In the genomic region with DNA sequence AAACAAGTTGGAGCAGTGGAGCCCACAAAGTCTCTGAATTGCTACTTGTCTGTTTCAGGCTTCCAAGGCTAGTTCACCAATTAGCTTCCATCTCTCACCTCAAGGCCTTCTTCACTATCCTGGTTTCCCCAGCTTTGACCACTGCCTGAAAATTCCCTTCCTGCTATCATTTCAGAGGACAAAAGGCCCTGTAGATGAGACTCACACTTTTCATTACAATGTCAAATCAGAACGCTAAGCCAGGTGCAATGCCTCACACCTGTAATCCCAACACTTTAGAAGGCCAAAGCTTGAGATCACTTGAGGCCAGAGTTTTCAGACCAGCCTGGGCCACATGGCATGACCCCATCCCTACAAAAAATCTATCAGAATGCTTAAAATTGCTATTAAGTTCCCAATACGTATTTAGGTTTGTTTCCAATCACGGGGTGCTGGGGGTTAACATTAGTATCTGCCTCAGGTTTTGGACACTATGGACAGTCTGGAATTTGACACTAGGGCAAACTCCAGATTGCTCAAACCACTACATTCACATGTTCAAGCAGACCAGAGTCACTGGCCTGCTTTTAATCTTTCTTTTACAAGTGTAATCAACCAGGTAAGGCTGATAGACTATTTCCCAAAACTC, we compare ENCODE assay signal across 12 cellular contexts. TPM values are rescaled to one million over a fixed set of nuclear protein-coding genes. Genes with fewer than 3 reads are reported as not detected.
DNase-seq lines count a peak whose midpoint lies in the region; ATAC-seq and TF ChIP-seq lines count a peak whose summit lies in the region.
"Had no signal": no experiment of that assay in that cellular context is flagged by ENCODE, and none has a peak within 500 bp of the region (broad histone marks: within the 10 kb centered on the region; RNA-seq: fewer than 3 reads in every experiment).

No MANE protein-coding gene starts in this region.

- TF ChIP-seq EP300 in SK-N-SH (IDR thresholded peaks at IDR 0.05; ENCODE audit: borderline replicate concordance in 1 of 2, low read depth in 1 of 2, low read length in 1 of 2), result no peak

- POLR2A ChIA-PET in SK-N-SH (lab: Yijun Ruan, JAX), result no interaction called here

- H3K27ac ChIP-seq in cardiac muscle cell, result peak overlapping the region; percentile 58
- H3K27ac ChIP-seq in right atrium auricular region, result no peak overlapping the region
- H3K27ac ChIP-seq in SK-N-SH (ENCODE audit: low read depth in 2 of 2, low read length in 1 of 2), result peak overlapping the region in 1 of 2 experiments; percentile 86; a peak in 1 of 4 replicates
- peak overlapping the region; percentile 40 for H3K27ac ChIP-seq in subcutaneous abdominal adipose tissue (ENCODE audit: low read depth, low read length)
- H3K27ac ChIP-seq: SJCRH30 had no signal

- H3K9me3 ChIP-seq in cardiac muscle cell (ENCODE audit: low read depth), result no peaks in the 10 kb centered on the region
- no peaks in the 10 kb centered on the region for H3K9me3 ChIP-seq in right atrium auricular region
- no peaks in the 10 kb centered on the region for H3K9me3 ChIP-seq in SK-N-SH
- H3K9me3 ChIP-seq in subcutaneous abdominal adipose tissue (ENCODE audit: control insufficient read depth in 5 of 5, low read length in 5 of 5), result no peaks in the 10 kb centered on the region
- H3K9me3 ChIP-seq: SJCRH30, upper lobe of left lung had no signal

- ATAC-seq in HG03196 (IDR thresholded peaks at IDR 0.05; ENCODE audit: unreplicated experiment), result no peak

- peaks cover 52% of the 10 kb centered on the region for H3K79me2 ChIP-seq in SK-N-SH (ENCODE audit: insufficient read depth)

- H3K4me3 ChIP-seq in cardiac muscle cell, result no peak overlapping the region
- no peak overlapping the region for H3K4me3 ChIP-seq in right atrium auricular region
- no peak overlapping the region for H3K4me3 ChIP-seq in SK-N-SH (ENCODE audit: low read depth in 2 of 2, low read length in 1 of 2)
- no peak overlapping the region for H3K4me3 ChIP-seq in fibroblast of the aortic adventitia (ENCODE audit: low read depth, low read length)
- H3K4me3 ChIP-seq in subcutaneous abdominal adipose tissue (ENCODE audit: low read depth in 1 of 5, low read length in 5 of 5), result no peak overlapping the region
- H3K4me3 ChIP-seq: coronary artery, SJCRH30 had no signal

- no peaks in the 10 kb centered on the region for H3K9me2 ChIP-seq in SK-N-SH

- DNase-seq in cardiac muscle cell (ENCODE audit: low read depth in 1 of 2, low spot score in 1 of 2) (peak in 1 of 2 donors; percentile 41), right atrium auricular region (ENCODE audit: low spot score) (no peak), SK-N-SH (no peak), fibroblast of the aortic adventitia (ENCODE audit: low read depth) (peak; percentile 30), NCI-H2107 treated with DMSO at 0.1 percent for 48 hours (lab: John Stamatoyannopoulos, UW; ENCODE audit: unreplicated experiment) (no peak), foreskin melanocyte (no peak)
- DNase-seq: NCI-H2227 treated with DMSO at 0.1 percent for 48 hours, SJCRH30, upper lobe of left lung had no signal

- H3K4me1 ChIP-seq in cardiac muscle cell (ENCODE audit: low read depth) (peaks cover 16% of the 10 kb centered on the region), right atrium auricular region (peaks cover 0 to 89% of the 10 kb centered on the region in 2 donors), SK-N-SH (ENCODE audit: control insufficient read depth in 1 of 2, insufficient read depth in 2 of 2, low read depth in 1 of 2, low read length in 1 of 2) (peaks cover 11 to 58% of the 10 kb centered on the region in 2 experiments; a peak in 3 of 4 replicates), subcutaneous abdominal adipose tissue (ENCODE audit: control insufficient read depth in 5 of 5, insufficient read depth in 5 of 5, low read length in 5 of 5) (peaks cover 6 to 83% (median 70%) of the 10 kb centered on the region in 5 donors)

- CTCF ChIA-PET in SK-N-SH (lab: Yijun Ruan, JAX), result interaction anchor here (1.2 kb wide), 2 partner anchors 14 to 289 kb away, joined by 3 to 4 read pairs; no protein-coding TSS in a partner anchor

- no peak overlapping the region for H2AFZ ChIP-seq in SK-N-SH (ENCODE audit: low read depth)

- peaks cover 55% of the 10 kb centered on the region for H3K36me3 ChIP-seq in cardiac muscle cell
- peaks cover 58% of the 10 kb centered on the region for H3K36me3 ChIP-seq in right atrium auricular region
- peaks cover 56 to 61% of the 10 kb centered on the region in 2 experiments for H3K36me3 ChIP-seq in SK-N-SH (replicated peaks in 1 of 2; ENCODE audit: control insufficient read depth in 1 of 2, insufficient read depth in 2 of 2, low read length in 1 of 2)
- peaks cover 40 to 56% (median 52%) of the 10 kb centered on the region in 5 donors for H3K36me3 ChIP-seq in subcutaneous abdominal adipose tissue (ENCODE audit: control insufficient read depth in 5 of 5, insufficient read depth in 5 of 5, low read length in 5 of 5)

- H4K20me1 ChIP-seq in SK-N-SH (ENCODE audit: insufficient read depth), result peaks cover 85% of the 10 kb centered on the region

- WGBS in SK-N-SH (ENCODE audit: low lambda C conversion rate), result 87% methylated on average over 3 of the region's 3 CpGs

- TF ChIP-seq CTCF in cardiac muscle cell (IDR thresholded peaks at IDR 0.05; ENCODE audit: low read depth, low read length) (no peak), right atrium auricular region (IDR thresholded peaks at IDR 0.05) (no peak), SK-N-SH (IDR thresholded peaks at IDR 0.05) (no peak), fibroblast of the aortic adventitia (IDR thresholded peaks at IDR 0.05; ENCODE audit: insufficient read depth, low read length) (no peak)

- no peak for TF ChIP-seq RAD21 in SK-N-SH (IDR thresholded peaks at IDR 0.05; ENCODE audit: low read length)

- peaks cover 98% of the 10 kb centered on the region for H3F3A ChIP-seq in SK-N-SH (replicated peaks; ENCODE audit: insufficient read depth)

- H3K9ac ChIP-seq in SK-N-SH (no peak overlapping the region), subcutaneous abdominal adipose tissue (ENCODE audit: low read length in 5 of 5) (no peak overlapping the region)

- no peak overlapping the region for H3K4me2 ChIP-seq in SK-N-SH

- H3K27me3 ChIP-seq in cardiac muscle cell (no peaks in the 10 kb centered on the region), right atrium auricular region (no peaks in the 10 kb centered on the region), SK-N-SH (ENCODE audit: insufficient read depth) (no peaks in the 10 kb centered on the region), subcutaneous abdominal adipose tissue (ENCODE audit: control insufficient read depth in 5 of 5, insufficient read depth in 4 of 5, low read length in 5 of 5) (no peaks in the 10 kb centered on the region)
- H3K27me3 ChIP-seq: SJCRH30, upper lobe of left lung had no signal

TF ChIP-seq in SK-N-SH, 30 proteins besides CTCF, POLR2A, EP300 and RAD21:
- TF ChIP-seq RFX5 (IDR thresholded peaks at IDR 0.05; ENCODE audit: low read length), result no peak
- peak; percentile 48 for TF ChIP-seq POLR2AphosphoS5 (IDR thresholded peaks at IDR 0.05; ENCODE audit: low read depth, low read length)
- 0 out of 2 replicates have a peak, but pooled peaks have one; percentile 2 for TF ChIP-seq JUND (IDR thresholded peaks at IDR 0.05)

RNA-seq across cellular contexts. Expression of a gene that starts 5.5 kb away (rescaled TPM):
- total RNA-seq in cardiac muscle cell (1,619 and 1,761 TPM in 2 replicates), right atrium auricular region (1,000 to 10,000 TPM; 2,150 to 2,159 TPM), fibroblast of the aortic adventitia (ENCODE audit: low replicate concordance) (2,623 and 5,269 TPM in 2 replicates)
- polyA plus RNA-seq in cardiac muscle cell (823 and 843 TPM in 2 replicates), SK-N-SH (2012; rRNA removed) (1,919 and 2,653 TPM in 2 replicates)
- polyA plus RNA-seq in SK-N-SH (2012; cell fraction: cytosol; rRNA removed), result 3,224 and 4,461 TPM in 2 replicates
- 453 and 593 TPM in 2 replicates for polyA plus RNA-seq in SK-N-SH (2012; cell fraction: nucleus; rRNA removed)

Comparison
In these comparisons a context has a peak if more than half of its experiments do, and no peak if none do; other contexts are left out.
1. H3K27ac ChIP-seq: peak in cardiac muscle cell (single experiment) and subcutaneous abdominal adipose tissue (single experiment); none in right atrium auricular region (0 of 2).